In genomic region chr17:73091770-73092517, GRCh38 we compare ENCODE assay signal across 8 cellular contexts. TPM values are rescaled to one million over a fixed set of nuclear protein-coding genes. Genes with fewer than 3 reads are reported as not detected.
DNase-seq lines count a peak whose midpoint lies in the region; FAIRE-seq and TF ChIP-seq lines count a peak whose summit lies in the region.

No MANE protein-coding gene starts in this region.

- H3K27me3 Mint-ChIP-seq in brain (no peaks in the 10 kb centered on the region), immature natural killer cell (ENCODE audit: low read depth in 3 of 3) (peaks cover 4 to 8% (median 6%) of the 10 kb centered on the region in 3 donors)

- no peaks in the 10 kb centered on the region for H3K9me3 Mint-ChIP-seq in brain
- no peaks in the 10 kb centered on the region for H3K9me3 Mint-ChIP-seq in immature natural killer cell

- H3K4me3 Mint-ChIP-seq in brain (peak overlapping the region; percentile 95 to 100 (median 99)), immature natural killer cell (peak overlapping the region; percentile 92 to 99 (median 97))

- FAIRE-seq in small intestine (lab: Jason Lieb, UNC): no peak

- peak overlapping the region; percentile 60 for H3K4me3 ChIP-seq in HAP-1
- H3K4me3 ChIP-seq in small intestine (ENCODE audit: low read depth in 1 of 2, low read length in 2 of 2): peak overlapping the region; percentile 62 to 68

- peaks cover 12% of the 10 kb centered on the region for H3K36me3 Mint-ChIP-seq in brain
- peaks cover 5 to 13% (median 7%) of the 10 kb centered on the region in 3 donors for H3K36me3 Mint-ChIP-seq in immature natural killer cell

- no peak for TF ChIP-seq CTCF in brain (conservative IDR thresholded peaks at IDR 0.05)

- in situ Hi-C loops in HAP-1 (cut with MboI; ENCODE audit: low sequenced_read_pairs): no loop called here

- H3K9me3 ChIP-seq in HAP-1 (no peaks in the 10 kb centered on the region), small intestine (ENCODE audit: control insufficient read depth, low read depth) (no peaks in the 10 kb centered on the region)

- H3K27me3 ChIP-seq in HAP-1 (ENCODE audit: low read depth): no peaks in the 10 kb centered on the region
- H3K27me3 ChIP-seq in small intestine (ENCODE audit: control insufficient read depth in 2 of 2, insufficient read depth in 2 of 2, low read length in 2 of 2): no peaks in the 10 kb centered on the region

- H3K4me1 ChIP-seq in HAP-1: peaks cover 11% of the 10 kb centered on the region
- no peaks in the 10 kb centered on the region for H3K4me1 ChIP-seq in small intestine (ENCODE audit: control insufficient read depth in 2 of 2, insufficient read depth in 1 of 2, low read depth in 1 of 2, low read length in 1 of 2)

- H3K4me1 Mint-ChIP-seq in brain (peaks cover 30% of the 10 kb centered on the region), immature natural killer cell (peaks cover 35 to 41% of the 10 kb centered on the region in 2 donors)

- H3K36me3 ChIP-seq in HAP-1 (replicated peaks): no peaks in the 10 kb centered on the region; the same call in 1 of the 2 replicates
- peaks cover 0 to 4% of the 10 kb centered on the region in 2 donors for H3K36me3 ChIP-seq in small intestine (ENCODE audit: control insufficient read depth in 2 of 2, insufficient read depth in 2 of 2, low read length in 2 of 2)

- no peak overlapping the region for H3K27ac ChIP-seq in small intestine (ENCODE audit: low read depth in 1 of 2, low read length in 1 of 2)

- H3K27ac Mint-ChIP-seq in brain: peak overlapping the region; percentile 83 to 98 (median 95)
- peak overlapping the region; percentile 69 to 94 (median 90) for H3K27ac Mint-ChIP-seq in immature natural killer cell

- 2 to 8% (median 5%) methylated on average over 19 to 20 of the region's 20 CpGs for WGBS in small intestine, 3 donors

- DNase-seq in NCI-H524 (lab: John Stamatoyannopoulos, UW) (peak; percentile 40 to 56), NCI-H524 treated with DMSO at 0.1 percent for 48 hours (lab: John Stamatoyannopoulos, UW) (no peak), HAP-1 (ENCODE audit: low spot score in 2 of 2) (peak; percentile 18 to 64), NCI-H774 (lab: John Stamatoyannopoulos, UW) (peak; percentile 37), immature natural killer cell (no peak), small intestine (peak; percentile 68)
- DNase-seq in effector CD8-positive, alpha-beta T cell (lab: John Stamatoyannopoulos, UW): no peak

RNA-seq across cellular contexts. Expression of gene SLC39A11, which starts 0.5 kb away (rescaled TPM):
- 11.0 TPM for polyA plus RNA-seq in brain (ENCODE audit: insufficient read depth, low read depth, low replicate concordance)
- 10 to 100 TPM; 13.7 to 25.8 (median 16.2) TPM for polyA plus RNA-seq in immature natural killer cell
- polyA plus RNA-seq in small intestine: 10 to 100 TPM in 1 of 3 donors, 1 to 10 TPM in 2; 2.7 to 15.6 (median 6.9) TPM

Comparison
In these comparisons a context has a peak if more than half of its experiments do, and no peak if none do; other contexts are left out.
1. DNase-seq: peak in NCI-H524 (2 of 2), HAP-1 (2 of 2), NCI-H774 (single experiment) and small intestine (single experiment); none in NCI-H524 treated with DMSO at 0.1 percent for 48 hours (single experiment), immature natural killer cell (0 of 3) and effector CD8-positive, alpha-beta T cell (single experiment).